In the genomic region with DNA sequence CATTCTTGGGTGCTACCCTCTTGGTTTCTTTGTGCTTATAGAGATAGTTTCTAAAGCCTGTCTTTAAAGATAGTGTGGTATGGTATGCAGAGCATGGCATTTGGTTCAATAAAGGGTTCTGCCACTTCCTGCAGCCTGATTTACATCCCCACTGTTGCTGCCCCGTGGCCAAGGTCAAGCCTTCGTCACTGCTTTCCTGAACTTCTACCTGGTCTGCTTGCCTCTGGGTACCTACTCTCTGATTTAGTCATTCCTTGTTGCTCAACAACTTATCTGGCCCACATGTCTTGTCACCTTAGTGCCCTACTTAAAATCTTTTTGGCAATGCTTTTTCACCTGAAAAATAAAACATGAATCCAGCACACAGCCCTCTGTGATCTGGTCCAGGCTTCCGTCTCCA, we compare ENCODE assay signal across 21 cellular contexts.
"Had no signal": no experiment of that assay in that cellular context is flagged by ENCODE, and none has a peak within 500 bp of the region (broad histone marks: within the 10 kb centered on the region; RNA-seq: fewer than 3 reads in every experiment).

No MANE protein-coding gene starts in this region.

- H3K4me1 ChIP-seq: left ventricle myocardium inferior, parathyroid adenoma, suprapubic skin, tibial artery had no signal

- H3K27ac Mint-ChIP-seq: activated CD4-positive, alpha-beta memory T cell treated with anti-CD3 and anti-CD28 coated beads, Interleukin-2, amount 10 ng/mL, durations not matched to agents 7 days and 5 days; activated CD4-positive, alpha-beta T cell treated with anti-CD3 and anti-CD28 coated beads, Interleukin-2, amount 10 ng/mL, durations not matched to agents 24 days and 14 days; activated naive CD4-positive, alpha-beta T cell treated with anti-CD3 and anti-CD28 coated beads, Interleukin-2, amount 50 U/mL, for 72 hours; activated T-cell treated with anti-CD3 and anti-CD28 coated beads, Interleukin-2, amount 50 U/mL, for 72 hours; nephron had no signal

- H3K4me3 ChIP-seq: left ventricle myocardium inferior, lung, spleen, suprapubic skin, tibial artery had no signal

- H3K9me3 Mint-ChIP-seq: activated CD4-positive, alpha-beta memory T cell treated with anti-CD3 and anti-CD28 coated beads, Interleukin-2, amount 10 ng/mL, durations not matched to agents 7 days and 5 days; central memory CD8-positive, alpha-beta T cell; nephron had no signal

- H3K27me3 Mint-ChIP-seq: activated CD4-positive, alpha-beta memory T cell treated with anti-CD3 and anti-CD28 coated beads, Interleukin-2, amount 10 ng/mL, durations not matched to agents 7 days and 5 days had no signal

- H3K4me1 Mint-ChIP-seq: activated CD4-positive, alpha-beta memory T cell treated with anti-CD3 and anti-CD28 coated beads, Interleukin-2, amount 10 ng/mL, durations not matched to agents 7 days and 5 days; central memory CD8-positive, alpha-beta T cell; nephron had no signal

- H3K9ac ChIP-seq: parathyroid adenoma had no signal

- H3K27ac ChIP-seq: left ventricle myocardium inferior, neutrophil, parathyroid adenoma, spleen, suprapubic skin, tibial artery had no signal

- H3K79me2 ChIP-seq: parathyroid adenoma had no signal

- H2AFZ ChIP-seq: parathyroid adenoma had no signal

- H3K36me3 ChIP-seq: left ventricle myocardium inferior, neutrophil, spleen, suprapubic skin, tibial artery had no signal

- H3K9me3 ChIP-seq: left ventricle myocardium inferior, neutrophil, spleen, suprapubic skin, tibial artery had no signal

- H3K4me3 Mint-ChIP-seq: activated CD4-positive, alpha-beta memory T cell treated with anti-CD3 and anti-CD28 coated beads, Interleukin-2, amount 10 ng/mL, durations not matched to agents 7 days and 5 days; activated CD4-positive, alpha-beta T cell treated with anti-CD3 and anti-CD28 coated beads, Interleukin-2, amount 10 ng/mL, durations not matched to agents 24 days and 14 days; activated T-cell treated with anti-CD3 and anti-CD28 coated beads, Interleukin-2, amount 50 U/mL, for 72 hours; central memory CD8-positive, alpha-beta T cell; nephron had no signal

- ATAC-seq: activated naive CD4-positive, alpha-beta T cell treated with anti-CD3 and anti-CD28 coated beads, Interleukin-2, amount 50 U/mL, for 72 hours; activated T-cell treated with anti-CD3 and anti-CD28 coated beads, Interleukin-2, amount 50 U/mL, for 72 hours; right cardiac atrium had no signal

- H3K27me3 ChIP-seq: neutrophil, spleen, suprapubic skin, tibial artery had no signal

- DNase-seq: activated CD4-positive, alpha-beta memory T cell treated with anti-CD3 and anti-CD28 coated beads, Interleukin-2, amount 10 ng/mL, durations not matched to agents 7 days and 5 days; activated CD4-positive, alpha-beta T cell treated with anti-CD3 and anti-CD28 coated beads, Interleukin-2, amount 10 ng/mL, durations not matched to agents 24 days and 14 days; activated CD4-positive, CD25-positive, alpha-beta regulatory T cell treated with anti-CD3 and anti-CD28 coated beads, Interleukin-2, amount 50 U/mL, for 72 hours; activated naive CD4-positive, alpha-beta T cell; activated T-cell treated with anti-CD3 and anti-CD28 coated beads, Interleukin-2, amount 50 U/mL, for 72 hours; dermis blood vessel endothelial cell; effector CD8-positive, alpha-beta T cell; kidney glomerular epithelial cell; left ventricle myocardium inferior; mesendoderm; right cardiac atrium; spleen; stimulated activated naive CD4-positive, alpha-beta T cell; tibial artery had no signal
